Comparison of ENCODE assay signal across 11 cellular contexts in the genomic region with DNA sequence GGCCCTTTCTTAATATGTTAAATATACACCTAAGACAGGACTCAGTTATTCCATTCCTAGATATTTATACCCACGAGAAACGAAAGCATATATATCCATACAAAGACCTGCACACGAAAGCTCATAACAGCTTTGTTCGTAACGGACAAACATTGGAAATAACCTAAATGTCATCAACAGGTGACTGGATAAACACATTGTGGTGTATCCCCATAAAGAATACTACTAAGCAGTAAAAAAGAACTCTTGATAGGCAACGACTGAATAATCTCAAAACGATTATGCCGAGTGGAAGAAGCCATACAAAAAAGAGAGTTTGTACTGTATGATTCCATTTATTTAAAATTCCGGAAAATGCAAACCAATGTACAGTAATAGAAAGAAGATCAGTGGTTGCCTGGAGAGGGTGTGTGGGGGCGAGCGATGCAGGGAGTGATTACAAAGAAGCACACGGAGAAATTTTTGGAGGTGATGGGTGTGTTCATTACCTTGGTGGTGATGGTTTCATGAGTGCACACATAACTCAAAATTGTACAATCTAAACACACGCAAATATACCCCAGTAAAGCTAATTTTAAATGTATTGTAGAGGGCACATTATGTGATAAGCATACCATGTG. TPM values are rescaled to one million over a fixed set of nuclear protein-coding genes. Genes with fewer than 3 reads are reported as not detected.
DNase-seq lines count a peak whose midpoint lies in the region; ATAC-seq and TF ChIP-seq lines count a peak whose summit lies in the region.
"Had no signal": no experiment of that assay in that cellular context is flagged by ENCODE, and none has a peak within 500 bp of the region (broad histone marks: within the 10 kb centered on the region; RNA-seq: fewer than 3 reads in every experiment).

No MANE protein-coding gene starts in this region.

- CTCF ChIA-PET in WTC11 (lab: Charles Lee): interaction anchor here (0.9 to 1.8 kb wide), 3 partner anchors 56 to 300 kb away, joined by 3 to 6 read pairs (median 3); no protein-coding TSS in a partner anchor

- H3K4me3 Mint-ChIP-seq in stimulated activated naive CD8-positive, alpha-beta T cell treated with anti-CD3 and anti-CD28 coated beads, Interleukin-15, Interleukin-2, amounts not matched to agents 100 ng/mL and 50 ng/mL, for 24 hours: peak overlapping the region; percentile 86
- H3K4me3 Mint-ChIP-seq in WTC11: peak overlapping the region; percentile 81

- no peaks in the 10 kb centered on the region for H3K36me3 Mint-ChIP-seq in stimulated activated naive CD8-positive, alpha-beta T cell treated with anti-CD3 and anti-CD28 coated beads, Interleukin-15, Interleukin-2, amounts not matched to agents 100 ng/mL and 50 ng/mL, for 24 hours (ENCODE audit: low read depth)
- no peaks in the 10 kb centered on the region for H3K36me3 Mint-ChIP-seq in WTC11

- DNase-seq in stimulated activated naive CD8-positive, alpha-beta T cell treated with anti-CD3 and anti-CD28 coated beads, Interleukin-15, Interleukin-2, amounts not matched to agents 100 U/mL and 50 U/mL, for 24 hours: no peak
- no peak for DNase-seq in WTC11 (ENCODE audit: low spot score)
- DNase-seq in GDM1 (lab: John Stamatoyannopoulos, UW): no peak
- DNase-seq in NCI-H2196 treated with DMSO at 0.1 percent for 48 hours (lab: John Stamatoyannopoulos, UW; ENCODE audit: unreplicated experiment): no peak
- DNase-seq: activated CD4-positive, CD25-positive, alpha-beta regulatory T cell treated with anti-CD3 and anti-CD28 coated beads, Interleukin-2, amount 50 U/mL, for 72 hours; NCI-H2029 treated with DMSO at 0.1 percent for 48 hours; transverse colon had no signal

- peaks cover 10% of the 10 kb centered on the region for H3K4me1 Mint-ChIP-seq in stimulated activated naive CD8-positive, alpha-beta T cell treated with anti-CD3 and anti-CD28 coated beads, Interleukin-15, Interleukin-2, amounts not matched to agents 100 ng/mL and 50 ng/mL, for 24 hours (ENCODE audit: low read depth)
- H3K4me1 Mint-ChIP-seq in WTC11: peaks cover 27% of the 10 kb centered on the region

- no peak overlapping the region for H3K27ac Mint-ChIP-seq in stimulated activated naive CD8-positive, alpha-beta T cell treated with anti-CD3 and anti-CD28 coated beads, Interleukin-15, Interleukin-2, amounts not matched to agents 100 ng/mL and 50 ng/mL, for 24 hours
- no peak overlapping the region for H3K27ac Mint-ChIP-seq in WTC11

- ATAC-seq in stimulated activated naive CD8-positive, alpha-beta T cell treated with anti-CD3 and anti-CD28 coated beads, Interleukin-15, Interleukin-2, amounts not matched to agents 100 U/mL and 50 U/mL, for 24 hours: no peak
- ATAC-seq in WTC11 (no peak), HG03432 (IDR thresholded peaks at IDR 0.05; ENCODE audit: unreplicated experiment) (no peak), GM21447 (IDR thresholded peaks at IDR 0.05; ENCODE audit: unreplicated experiment) (no peak)

- peak overlapping the region; percentile 62 for H3K4me3 ChIP-seq in iPS-11a (ENCODE audit: low read depth, low read length)

- no peaks in the 10 kb centered on the region for H3K9me3 Mint-ChIP-seq in stimulated activated naive CD8-positive, alpha-beta T cell treated with anti-CD3 and anti-CD28 coated beads, Interleukin-15, Interleukin-2, amounts not matched to agents 100 ng/mL and 50 ng/mL, for 24 hours
- H3K9me3 Mint-ChIP-seq in WTC11: no peaks in the 10 kb centered on the region; the same call in 1 of the 2 replicates

- POLR2A ChIA-PET in WTC11 (lab: Charles Lee): interaction anchor here (0.5 kb wide), 1 partner anchor 190 kb away, joined by 3 read pairs; no protein-coding TSS in a partner anchor

- no peak for TF ChIP-seq CTCF in WTC11 (IDR thresholded peaks at IDR 0.05)

- H3K27me3 Mint-ChIP-seq in stimulated activated naive CD8-positive, alpha-beta T cell treated with anti-CD3 and anti-CD28 coated beads, Interleukin-15, Interleukin-2, amounts not matched to agents 100 ng/mL and 50 ng/mL, for 24 hours: peaks cover 54% of the 10 kb centered on the region
- peaks cover 15% of the 10 kb centered on the region for H3K27me3 Mint-ChIP-seq in WTC11 (ENCODE audit: low read depth)

TF ChIP-seq in WTC11, 78 proteins besides CTCF, POLR2A, EP300 and RAD21:
- TF ChIP-seq, protein P1, sequence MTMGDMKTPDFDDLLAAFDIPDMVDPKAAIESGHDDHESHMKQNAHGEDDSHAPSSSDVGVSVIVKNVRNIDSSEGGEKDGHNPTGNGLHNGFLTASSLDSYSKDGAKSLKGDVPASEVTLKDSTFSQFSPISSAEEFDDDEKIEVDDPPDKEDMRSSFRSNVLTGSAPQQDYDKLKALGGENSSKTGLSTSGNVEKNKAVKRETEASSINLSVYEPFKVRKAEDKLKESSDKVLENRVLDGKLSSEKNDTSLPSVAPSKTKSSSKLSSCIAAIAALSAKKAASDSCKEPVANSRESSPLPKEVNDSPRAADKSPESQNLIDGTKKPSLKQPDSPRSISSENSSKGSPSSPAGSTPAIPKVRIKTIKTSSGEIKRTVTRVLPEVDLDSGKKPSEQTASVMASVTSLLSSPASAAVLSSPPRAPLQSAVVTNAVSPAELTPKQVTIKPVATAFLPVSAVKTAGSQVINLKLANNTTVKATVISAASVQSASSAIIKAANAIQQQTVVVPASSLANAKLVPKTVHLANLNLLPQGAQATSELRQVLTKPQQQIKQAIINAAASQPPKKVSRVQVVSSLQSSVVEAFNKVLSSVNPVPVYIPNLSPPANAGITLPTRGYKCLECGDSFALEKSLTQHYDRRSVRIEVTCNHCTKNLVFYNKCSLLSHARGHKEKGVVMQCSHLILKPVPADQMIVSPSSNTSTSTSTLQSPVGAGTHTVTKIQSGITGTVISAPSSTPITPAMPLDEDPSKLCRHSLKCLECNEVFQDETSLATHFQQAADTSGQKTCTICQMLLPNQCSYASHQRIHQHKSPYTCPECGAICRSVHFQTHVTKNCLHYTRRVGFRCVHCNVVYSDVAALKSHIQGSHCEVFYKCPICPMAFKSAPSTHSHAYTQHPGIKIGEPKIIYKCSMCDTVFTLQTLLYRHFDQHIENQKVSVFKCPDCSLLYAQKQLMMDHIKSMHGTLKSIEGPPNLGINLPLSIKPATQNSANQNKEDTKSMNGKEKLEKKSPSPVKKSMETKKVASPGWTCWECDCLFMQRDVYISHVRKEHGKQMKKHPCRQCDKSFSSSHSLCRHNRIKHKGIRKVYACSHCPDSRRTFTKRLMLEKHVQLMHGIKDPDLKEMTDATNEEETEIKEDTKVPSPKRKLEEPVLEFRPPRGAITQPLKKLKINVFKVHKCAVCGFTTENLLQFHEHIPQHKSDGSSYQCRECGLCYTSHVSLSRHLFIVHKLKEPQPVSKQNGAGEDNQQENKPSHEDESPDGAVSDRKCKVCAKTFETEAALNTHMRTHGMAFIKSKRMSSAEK (CRISPR knock-in tag; IDR thresholded peaks at IDR 0.05; ENCODE audit: borderline replicate concordance): no peak
- TF ChIP-seq, protein P2, sequence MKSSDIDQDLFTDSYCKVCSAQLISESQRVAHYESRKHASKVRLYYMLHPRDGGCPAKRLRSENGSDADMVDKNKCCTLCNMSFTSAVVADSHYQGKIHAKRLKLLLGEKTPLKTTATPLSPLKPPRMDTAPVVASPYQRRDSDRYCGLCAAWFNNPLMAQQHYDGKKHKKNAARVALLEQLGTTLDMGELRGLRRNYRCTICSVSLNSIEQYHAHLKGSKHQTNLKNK (CRISPR knock-in tag; IDR thresholded peaks at IDR 0.05): no peak
- TF ChIP-seq, protein P3, sequence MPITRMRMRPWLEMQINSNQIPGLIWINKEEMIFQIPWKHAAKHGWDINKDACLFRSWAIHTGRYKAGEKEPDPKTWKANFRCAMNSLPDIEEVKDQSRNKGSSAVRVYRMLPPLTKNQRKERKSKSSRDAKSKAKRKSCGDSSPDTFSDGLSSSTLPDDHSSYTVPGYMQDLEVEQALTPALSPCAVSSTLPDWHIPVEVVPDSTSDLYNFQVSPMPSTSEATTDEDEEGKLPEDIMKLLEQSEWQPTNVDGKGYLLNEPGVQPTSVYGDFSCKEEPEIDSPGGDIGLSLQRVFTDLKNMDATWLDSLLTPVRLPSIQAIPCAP (CRISPR knock-in tag; IDR thresholded peaks at IDR 0.05): no peak
TF ChIP-seq in WTC11: peak in this region for 0.

RNA-seq across cellular contexts. Expression of a gene that starts 1.4 kb away (rescaled TPM):
- total RNA-seq in WTC11 (2021): 13.2 to 14.4 TPM (median 13.2 TPM) in 3 replicates
